Comparison of ENCODE assay signal across 15 cellular contexts in genomic region chr3:128273116-128273840, GRCh38.
"Had no signal": no experiment of that assay in that cellular context is flagged by ENCODE, and none has a peak within 500 bp of the region (broad histone marks: within the 10 kb centered on the region; RNA-seq: fewer than 3 reads in every experiment).

No MANE protein-coding gene starts in this region.

- H3K36me3 ChIP-seq: adrenal gland, uterus had no signal

- H3K4me1 Mint-ChIP-seq: memory B cell had no signal

- H3K27me3 Mint-ChIP-seq: memory B cell; stimulated activated naive CD8-positive, alpha-beta T cell treated with anti-CD3 and anti-CD28 coated beads, Interleukin-15, amount 100 ng/mL, for 72 hours had no signal

- H3K9me3 ChIP-seq: adrenal gland, testis, uterus had no signal

- H3K4me3 ChIP-seq: adrenal gland, testis, uterus had no signal

- H3K9me3 Mint-ChIP-seq: activated naive CD4-positive, alpha-beta T cell treated with anti-CD3 and anti-CD28 coated beads for 36 hours; activated T-helper 1 cell treated with anti-CD3 and anti-CD28 coated beads, Interleukin-12 subunit alpha, Interleukin-12 subunit beta, Interleukin-2, Interleukin-4 antibody, amounts not matched to agents 30 ng/mL and 10 ng/mL and 1 ng/mL, durations not matched to agents 14 hours and 24 hours and 36 hours; immature natural killer cell; memory B cell; nephron progenitor cell; stimulated activated naive CD8-positive, alpha-beta T cell treated with anti-CD3 and anti-CD28 coated beads, Interleukin-15, amount 100 ng/mL, for 72 hours; T-helper 2 cell treated with Interferon-gamma antibody and Interleukin-4, amounts not matched to agents 5 μg/mL and 100 μg/mL, for 36 hours had no signal

- H3K4me1 ChIP-seq: adrenal gland, testis had no signal

- DNase-seq: activated naive CD4-positive, alpha-beta T cell treated with anti-CD3 and anti-CD28 coated beads for 36 hours; caudate nucleus; erythroblast; immature natural killer cell; nephron progenitor cell; stimulated activated CD4-positive, alpha-beta T cell treated with anti-CD3 and anti-CD28 coated beads, Interleukin-15, amount 100 ng/mL, for 24 hours; stimulated activated CD4-positive, alpha-beta T cell treated with anti-CD3 and anti-CD28 coated beads, Interleukin-4, amount 100 ng/mL, for 24 hours; stimulated activated naive CD8-positive, alpha-beta T cell treated with anti-CD3 and anti-CD28 coated beads, Interleukin-15, amount 100 ng/mL, for 72 hours; SW 1271; testis; uterus had no signal

- H3K4me3 Mint-ChIP-seq: activated naive CD4-positive, alpha-beta T cell treated with anti-CD3 and anti-CD28 coated beads for 36 hours; activated T-helper 1 cell treated with anti-CD3 and anti-CD28 coated beads, Interleukin-12 subunit alpha, Interleukin-12 subunit beta, Interleukin-2, Interleukin-4 antibody, amounts not matched to agents 30 ng/mL and 10 ng/mL and 1 ng/mL, durations not matched to agents 14 hours and 24 hours and 36 hours; immature natural killer cell; memory B cell; nephron progenitor cell; stimulated activated naive CD8-positive, alpha-beta T cell treated with anti-CD3 and anti-CD28 coated beads, Interleukin-15, amount 100 ng/mL, for 72 hours; T-helper 2 cell treated with Interferon-gamma antibody and Interleukin-4, amounts not matched to agents 5 μg/mL and 100 μg/mL, for 36 hours had no signal

- H3K27ac Mint-ChIP-seq: activated naive CD4-positive, alpha-beta T cell treated with anti-CD3 and anti-CD28 coated beads for 36 hours; activated T-helper 1 cell treated with anti-CD3 and anti-CD28 coated beads, Interleukin-12 subunit alpha, Interleukin-12 subunit beta, Interleukin-2, Interleukin-4 antibody, amounts not matched to agents 30 ng/mL and 10 ng/mL and 1 ng/mL, durations not matched to agents 14 hours and 24 hours and 36 hours; immature natural killer cell; memory B cell; nephron progenitor cell; T-helper 2 cell treated with Interferon-gamma antibody and Interleukin-4, amounts not matched to agents 5 μg/mL and 100 μg/mL, for 36 hours had no signal

- H3K27ac ChIP-seq: adrenal gland, testis had no signal

- H3K27me3 ChIP-seq: adrenal gland, testis, uterus had no signal
